ENCODE assay signal across 8 cellular contexts in genomic region chr1:76901158-76901767, GRCh38. TPM values are rescaled to one million over a fixed set of nuclear protein-coding genes. Genes with fewer than 3 reads are reported as not detected.
DNase-seq lines count a peak whose midpoint lies in the region; ATAC-seq and TF ChIP-seq lines count a peak whose summit lies in the region.

No MANE protein-coding gene starts in this region.

- H3K27ac ChIP-seq in smooth muscle cell (ENCODE audit: low read depth) = no peak overlapping the region

- no peaks in the 10 kb centered on the region for H3K9me3 ChIP-seq in smooth muscle cell (replicated peaks; ENCODE audit: low read depth)

- H3F3A ChIP-seq in smooth muscle cell (ENCODE audit: low read depth) = no peaks in the 10 kb centered on the region

- no peak overlapping the region for H2AFZ ChIP-seq in smooth muscle cell (ENCODE audit: low read depth)

- H3K4me3 ChIP-seq in smooth muscle cell = no peak overlapping the region

- no peak overlapping the region for H3K4me2 ChIP-seq in smooth muscle cell

- ATAC-seq in GM18909 (IDR thresholded peaks at IDR 0.05; ENCODE audit: poor library complexity, unreplicated experiment) (peak; percentile 99), HG03039 (IDR thresholded peaks at IDR 0.05; ENCODE audit: unreplicated experiment) (peak; percentile 94)

- H3K36me3 ChIP-seq in smooth muscle cell (ENCODE audit: low read depth) = no peaks in the 10 kb centered on the region

- H4K20me1 ChIP-seq in smooth muscle cell (ENCODE audit: low read depth) = peaks cover 9% of the 10 kb centered on the region

- in situ Hi-C loops in Caki2 (cut with HindIII; ENCODE audit: low pct_unique_long_range_greater_than_20kb, low sequenced_read_pairs) = no loop called here

- H3K4me1 ChIP-seq in smooth muscle cell (ENCODE audit: low read depth) = no peaks in the 10 kb centered on the region

- no peaks in the 10 kb centered on the region for H3K27me3 ChIP-seq in smooth muscle cell (ENCODE audit: low read depth)

- H3K9ac ChIP-seq in smooth muscle cell (ENCODE audit: low read depth) = no peak overlapping the region

- peak; percentile 59 for TF ChIP-seq CTCF in smooth muscle cell (IDR thresholded peaks at IDR 0.05; ENCODE audit: borderline replicate concordance, insufficient read depth, poor library complexity, severe bottlenecking)

- 88% methylated on average over 2 of the region's 2 CpGs for WGBS in smooth muscle cell (ENCODE audit: low lambda C conversion rate)

- no peaks in the 10 kb centered on the region for H3K79me2 ChIP-seq in smooth muscle cell (ENCODE audit: low read depth)

- DNase-seq in Caki2 (ENCODE audit: low read depth) (peak; percentile 28), NCI-H1930 (lab: John Stamatoyannopoulos, UW) (peak; percentile 5 to 8), foreskin melanocyte (peak; percentile 24), smooth muscle cell (lab: John Stamatoyannopoulos, UW; ENCODE audit: unreplicated experiment) (no peak), NCI-H510A (lab: John Stamatoyannopoulos, UW) (no peak)
- peak; percentile 53 for DNase-seq in activated CD4-positive, alpha-beta T cell treated with anti-CD3 and anti-CD28 coated beads for 48 hours

RNA-seq across cellular contexts. Expression of gene ST6GALNAC5, which starts 34.0 kb away (rescaled TPM):
- total RNA-seq in Caki2 (2014; rRNA removed; shearing (Covaris generic); ENCODE audit: low replicate concordance) = not detected in 2 replicates
- 33.7 and 38.8 TPM in 2 replicates for total RNA-seq in smooth muscle cell
- 21.2 and 24.9 TPM in 2 replicates for polyA plus RNA-seq in smooth muscle cell

Comparison
In these comparisons a context has a peak if more than half of its experiments do, and no peak if none do; other contexts are left out.
1. DNase-seq: peak in Caki2 (single experiment), NCI-H1930 (2 of 2), activated CD4-positive, alpha-beta T cell treated with anti-CD3 and anti-CD28 coated beads for 48 hours (single experiment) and foreskin melanocyte (single experiment); none in smooth muscle cell (single experiment) and NCI-H510A (single experiment).
2. RNA of gene ST6GALNAC5, which starts 34.0 kb away (total RNA-seq): 33.7 to 38.8 TPM in smooth muscle cell; not detected in Caki2; every median in the first group is over 10 times any median in the second.